Comparison of ENCODE assay signal across 9 cellular contexts in genomic region chr3:99901200-99901926, GRCh38.
DNase-seq lines count a peak whose midpoint lies in the region; ATAC-seq and TF ChIP-seq lines count a peak whose summit lies in the region.
"Had no signal": no experiment of that assay in that cellular context is flagged by ENCODE, and none has a peak within 500 bp of the region (broad histone marks: within the 10 kb centered on the region; RNA-seq: fewer than 3 reads in every experiment).

No MANE protein-coding gene starts in this region.

- peak overlapping the region; percentile 78 to 91 (median 88) for H3K27ac Mint-ChIP-seq in CD14-positive monocyte
- H3K27ac Mint-ChIP-seq in activated CD4-positive, alpha-beta T cell treated with anti-CD3 and anti-CD28 coated beads, Interleukin-2, amount 10 ng/mL, durations not matched to agents 7 days and 5 days = no peak overlapping the region

- ATAC-seq in HG03457 (IDR thresholded peaks at IDR 0.05; ENCODE audit: unreplicated experiment) = no peak

- H3K27ac ChIP-seq in mesodermal cell (ENCODE audit: low read depth, low read length, severe bottlenecking) = peak overlapping the region; percentile 83

- H3K27me3 Mint-ChIP-seq in CD14-positive monocyte (ENCODE audit: low read depth in 3 of 3) = peaks cover 0 to 2% (median 0%) of the 10 kb centered on the region in 3 donors
- H3K27me3 Mint-ChIP-seq in activated CD4-positive, alpha-beta T cell treated with anti-CD3 and anti-CD28 coated beads, Interleukin-2, amount 10 ng/mL, durations not matched to agents 7 days and 5 days = no peaks in the 10 kb centered on the region

- CTCF ChIA-PET in activated CD4-positive, alpha-beta T cell treated with anti-CD3 and anti-CD28 coated beads, Interleukin-2, amount 10 ng/mL, durations not matched to agents 7 days and 5 days (lab: Charles Lee) = interaction anchor here (1.0 to 1.7 kb wide), 2 partner anchors 19 kb away, joined by 3 read pairs; no protein-coding TSS in a partner anchor

- DNase-seq in CD14-positive monocyte (ENCODE audit: low spot score) (no peak), MV-4-11 (lab: John Stamatoyannopoulos, UW) (peak; percentile 18), cardiac fibroblast (ENCODE audit: low read depth in 2 of 2) (peak; percentile 87 to 93), NCI-H524 (lab: John Stamatoyannopoulos, UW) (no peak), cerebellar nuclear complex (lab: John Stamatoyannopoulos, UW) (no peak)
- DNase-seq in activated CD4-positive, alpha-beta T cell treated with anti-CD3 and anti-CD28 coated beads, Interleukin-2, amount 10 ng/mL, durations not matched to agents 7 days and 5 days = no peak
- DNase-seq: NCI-H2107 had no signal

- H3K4me1 ChIP-seq in mesodermal cell (ENCODE audit: control insufficient read depth, insufficient read depth, low read length, poor library complexity, severe bottlenecking) = peaks cover 23% of the 10 kb centered on the region

- no peaks in the 10 kb centered on the region for H3K36me3 ChIP-seq in mesodermal cell (ENCODE audit: control insufficient read depth, insufficient read depth, low read length)

- POLR2A ChIA-PET in activated CD4-positive, alpha-beta T cell treated with anti-CD3 and anti-CD28 coated beads, Interleukin-2, amount 10 ng/mL, durations not matched to agents 7 days and 5 days (lab: Charles Lee) = no interaction called here

- H3K9me3 Mint-ChIP-seq in CD14-positive monocyte = no peaks in the 10 kb centered on the region
- no peaks in the 10 kb centered on the region for H3K9me3 Mint-ChIP-seq in activated CD4-positive, alpha-beta T cell treated with anti-CD3 and anti-CD28 coated beads, Interleukin-2, amount 10 ng/mL, durations not matched to agents 7 days and 5 days

- peaks cover 27% of the 10 kb centered on the region for H3K4me1 Mint-ChIP-seq in CD14-positive monocyte
- peaks cover under 1% of the 10 kb centered on the region for H3K4me1 Mint-ChIP-seq in activated CD4-positive, alpha-beta T cell treated with anti-CD3 and anti-CD28 coated beads, Interleukin-2, amount 10 ng/mL, durations not matched to agents 7 days and 5 days

- no peaks in the 10 kb centered on the region for H3K9me3 ChIP-seq in mesodermal cell (ENCODE audit: control insufficient read depth, low read length)

- intact Hi-C loops in CD14-positive monocyte (cut with micrococcal nuclease) = no loop called here

- TF ChIP-seq CTCF in CD14-positive monocyte (IDR thresholded peaks at IDR 0.05) (no peak), cardiac fibroblast (IDR thresholded peaks at IDR 0.05; ENCODE audit: low read depth, low read length) (no peak)

- peak overlapping the region; percentile 51 to 69 for H3K4me3 Mint-ChIP-seq in CD14-positive monocyte
- no peak overlapping the region for H3K4me3 Mint-ChIP-seq in activated CD4-positive, alpha-beta T cell treated with anti-CD3 and anti-CD28 coated beads, Interleukin-2, amount 10 ng/mL, durations not matched to agents 7 days and 5 days

- 80 to 100% methylated on average over 1 of the region's 6 CpGs for WGBS in mesodermal cell (ENCODE audit: insufficient coverage in 2 of 2), 2 experiments

- peak overlapping the region in 1 of 2 donors; percentile 5 for H3K4me3 ChIP-seq in cardiac fibroblast (replicated peaks in 1 of 2; ENCODE audit: low read depth in 2 of 2, low read length in 2 of 2)
- no peak overlapping the region for H3K4me3 ChIP-seq in mesodermal cell (ENCODE audit: extremely low read depth, insufficient read depth, low read length, poor library complexity, severe bottlenecking)

- H3K36me3 Mint-ChIP-seq in CD14-positive monocyte = no peaks in the 10 kb centered on the region
- no peaks in the 10 kb centered on the region for H3K36me3 Mint-ChIP-seq in activated CD4-positive, alpha-beta T cell treated with anti-CD3 and anti-CD28 coated beads, Interleukin-2, amount 10 ng/mL, durations not matched to agents 7 days and 5 days (ENCODE audit: low read depth)

Comparison
In these comparisons a context has a peak if more than half of its experiments do, and no peak if none do; other contexts are left out.
1. DNase-seq: peak in MV-4-11 (single experiment) and cardiac fibroblast (2 of 2); none in CD14-positive monocyte (single experiment), activated CD4-positive, alpha-beta T cell treated with anti-CD3 and anti-CD28 coated beads, Interleukin-2, amount 10 ng/mL, durations not matched to agents 7 days and 5 days (single experiment), NCI-H524 (0 of 2) and cerebellar nuclear complex (0 of 2).